7 cellular contexts compared by ENCODE assay signal in the genomic region with DNA sequence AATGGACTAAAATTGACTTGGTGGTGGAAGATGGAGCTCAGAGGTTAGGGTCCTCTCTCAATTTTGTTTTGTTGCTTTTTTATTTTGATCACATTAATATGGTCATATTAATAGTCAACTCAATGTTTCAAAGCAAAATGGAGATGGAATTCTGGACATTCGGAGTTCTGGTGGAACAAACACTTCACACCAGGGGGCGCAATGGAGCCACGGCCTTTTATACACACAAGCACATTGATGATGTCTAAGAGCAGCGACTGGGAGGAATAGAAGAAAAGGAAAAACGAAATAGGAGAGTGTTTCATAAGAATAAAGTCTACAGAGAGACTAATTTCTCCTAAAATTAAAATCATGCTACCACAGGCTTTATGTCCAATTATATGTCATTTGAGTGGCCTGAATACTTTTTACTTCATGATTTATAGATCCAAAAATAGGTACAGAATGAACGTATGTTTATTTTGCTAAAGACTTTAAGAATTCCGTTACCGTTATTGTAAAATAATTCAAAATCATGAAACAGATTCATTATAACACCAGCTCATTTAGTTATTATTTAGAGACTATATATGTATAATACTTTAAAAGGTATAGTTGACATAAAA.
DNase-seq lines count a peak whose midpoint lies in the region; ATAC-seq and TF ChIP-seq lines count a peak whose summit lies in the region.

No MANE protein-coding gene starts in this region.

- no peak overlapping the region for H3K4me3 ChIP-seq in kidney epithelial cell (ENCODE audit: low read depth, low read length)

- TF ChIP-seq CTCF in GM12872 (IDR thresholded peaks at IDR 0.05; ENCODE audit: insufficient read depth, low read depth, low read length) (peak; percentile 81), kidney epithelial cell (IDR thresholded peaks at IDR 0.05; ENCODE audit: insufficient read depth, low read length, poor library complexity, severe bottlenecking) (peak; percentile 78)

- no peaks in the 10 kb centered on the region for H3K27me3 ChIP-seq in kidney epithelial cell (ENCODE audit: control insufficient read depth, insufficient read depth, low read length)

- peak; percentile 77 for ATAC-seq in HG02623 (IDR thresholded peaks at IDR 0.05; ENCODE audit: unreplicated experiment)

- H3K36me3 ChIP-seq in kidney epithelial cell (ENCODE audit: control insufficient read depth, insufficient read depth, low read length): no peaks in the 10 kb centered on the region

- DNase-seq in NCI-H1694 (lab: John Stamatoyannopoulos, UW) (peak; percentile 68), T-helper 9 cell (peak; percentile 58), brain pericyte (ENCODE audit: low read depth, low spot score) (peak; percentile 30), kidney epithelial cell (ENCODE audit: low read depth) (no peak)
- peak; percentile 68 for DNase-seq in stimulated activated CD4-positive, alpha-beta T cell treated with anti-CD3 and anti-CD28 coated beads, Interleukin-4, amount 100 ng/mL, for 1 hour
